Comparison of ENCODE assay signal across 8 cellular contexts in genomic region chr22:19663286-19663815, GRCh38. TPM values are rescaled to one million over a fixed set of nuclear protein-coding genes. Genes with fewer than 3 reads are reported as not detected.
A peak's percentile ranks its signal among the peaks of the same experiment; 100 is the strongest.
DNase-seq lines count a peak whose midpoint lies in the region; ATAC-seq and TF ChIP-seq lines count a peak whose summit lies in the region.

No MANE protein-coding gene starts in this region.

- intact Hi-C loops in Calu3 (cut with micrococcal nuclease; ENCODE audit: unreplicated experiment) = no loop called here
- intact Hi-C loops in CD14-positive monocyte (cut with micrococcal nuclease) = no loop called here

- no peaks in the 10 kb centered on the region for H3K36me3 Mint-ChIP-seq in Calu3 (ENCODE audit: insufficient read depth, unreplicated experiment)
- no peaks in the 10 kb centered on the region for H3K36me3 Mint-ChIP-seq in brain
- no peaks in the 10 kb centered on the region for H3K36me3 Mint-ChIP-seq in CD14-positive monocyte

- H3K27ac Mint-ChIP-seq in Calu3 (ENCODE audit: unreplicated experiment) = no peak overlapping the region
- H3K27ac Mint-ChIP-seq in brain = peak overlapping the region; percentile 60 to 96 (median 80)
- H3K27ac Mint-ChIP-seq in CD14-positive monocyte = no peak overlapping the region

- TF ChIP-seq CTCF in Calu3 (IDR thresholded peaks at IDR 0.05; ENCODE audit: unreplicated experiment) (no peak), brain (conservative IDR thresholded peaks at IDR 0.05) (no peak), CD14-positive monocyte (IDR thresholded peaks at IDR 0.05) (no peak)

- no peaks in the 10 kb centered on the region for H3K4me1 Mint-ChIP-seq in Calu3 (ENCODE audit: low read depth, unreplicated experiment)
- peaks cover 58% of the 10 kb centered on the region for H3K4me1 Mint-ChIP-seq in brain
- H3K4me1 Mint-ChIP-seq in CD14-positive monocyte = peaks cover 16% of the 10 kb centered on the region

- H3K9me3 Mint-ChIP-seq in Calu3 (ENCODE audit: low read depth, unreplicated experiment) (no peaks in the 10 kb centered on the region), brain (peaks cover 0 to 3% (median 0%) of the 10 kb centered on the region in 5 experiments), CD14-positive monocyte (no peaks in the 10 kb centered on the region)

- BruUV-seq in Calu3 (replicated peaks; lab: Mats Ljungman, UMichigan) = no TSS peak

- DNase-seq in Calu3 = peak; percentile 72
- DNase-seq in MV-4-11 (lab: John Stamatoyannopoulos, UW) = peak; percentile 13
- DNase-seq in myocyte (ENCODE audit: low read depth) = peak; percentile 99
- no peak for DNase-seq in CD14-positive monocyte (ENCODE audit: low spot score)

- no peak overlapping the region for H3K4me3 Mint-ChIP-seq in Calu3 (ENCODE audit: low read depth, unreplicated experiment)
- H3K4me3 Mint-ChIP-seq in brain = peak overlapping the region in 3 of 5 experiments; percentile 3 to 65 (median 37)
- no peak overlapping the region for H3K4me3 Mint-ChIP-seq in CD14-positive monocyte

- ATAC-seq in HG02678 (IDR thresholded peaks at IDR 0.05; ENCODE audit: unreplicated experiment) (no peak), HG03025 (IDR thresholded peaks at IDR 0.05; ENCODE audit: low FRiP score, unreplicated experiment) (no peak), GM21723 (IDR thresholded peaks at IDR 0.05; ENCODE audit: unreplicated experiment) (no peak)

- CTCF ChIA-PET in Calu3 (lab: Charles Lee) = interaction anchor here (0.7 kb wide), 1 partner anchor 28 kb away, joined by 3 read pairs; no protein-coding TSS in a partner anchor

- H3K27me3 Mint-ChIP-seq in Calu3 (ENCODE audit: unreplicated experiment) (peaks cover 22% of the 10 kb centered on the region), brain (peaks cover 3% of the 10 kb centered on the region), CD14-positive monocyte (ENCODE audit: low read depth in 3 of 3) (peaks cover 0 to 7% (median 3%) of the 10 kb centered on the region in 3 donors)

RNA-seq across cellular contexts. Expression of gene SEPTIN5, which starts 51.0 kb away (rescaled TPM):
- total RNA-seq in Calu3 (2022) (2.3 and 3.3 TPM in 2 replicates), myocyte (123 and 130 TPM in 2 replicates)
- polyA plus RNA-seq in brain (ENCODE audit: insufficient read depth, low read depth, low replicate concordance) (290 TPM), CD14-positive monocyte (under 1 TPM in 1 of 2 donors, not detected in 1; 0.50 TPM)
- polyA plus RNA-seq in myocyte (2012) = 144 TPM

RNA-seq across cellular contexts. Expression of gene GP1BB, which starts 60.0 kb away (rescaled TPM):
- total RNA-seq in Calu3 (2022) (not detected in 2 replicates), myocyte (51.2 and 67.7 TPM in 2 replicates)
- polyA plus RNA-seq in brain (ENCODE audit: insufficient read depth, low read depth, low replicate concordance) (46.2 TPM), CD14-positive monocyte (1 to 10 TPM in 1 of 2 donors, under 1 TPM in 1; 0.26 to 1.5 TPM)
- polyA plus RNA-seq in myocyte (2012) = 32.1 TPM

Comparison
In these comparisons a context has a peak if more than half of its experiments do, and no peak if none do; other contexts are left out.
1. H3K27ac Mint-ChIP-seq: peak in brain (5 of 5); none in Calu3 (single experiment) and CD14-positive monocyte (0 of 7).
2. H3K4me3 Mint-ChIP-seq: peak in brain (3 of 5); none in Calu3 (single experiment) and CD14-positive monocyte (0 of 2).
3. RNA of gene SEPTIN5, which starts 51.0 kb away (total RNA-seq): 123 to 130 TPM in myocyte; 2.3 to 3.3 TPM in Calu3; every median in the first group is over 10 times any median in the second.
4. RNA of gene GP1BB, which starts 60.0 kb away (total RNA-seq): 51.2 to 67.7 TPM in myocyte; not detected in Calu3; every median in the first group is over 10 times any median in the second.